ENCODE assay signal across 8 cellular contexts in genomic region chr5:135191084-135191826, GRCh38.
DNase-seq lines count a peak whose midpoint lies in the region; ATAC-seq and TF ChIP-seq lines count a peak whose summit lies in the region.

No MANE protein-coding gene starts in this region.

- peaks cover 0 to 21% of the 10 kb centered on the region in 2 donors for H3K27me3 ChIP-seq in breast epithelium

- peak; percentile 95 for TF ChIP-seq CTCF in GM12872 (IDR thresholded peaks at IDR 0.05; ENCODE audit: insufficient read depth, low read depth, low read length)
- peak; percentile 96 for TF ChIP-seq CTCF in VCaP (conservative IDR thresholded peaks at IDR 0.05)
- peak; percentile 42 to 83 (median 78) for TF ChIP-seq CTCF in breast epithelium (IDR thresholded peaks at IDR 0.05)

- H3K27ac ChIP-seq in VCaP (peak overlapping the region; percentile 80), breast epithelium (no peak overlapping the region)

- ATAC-seq in HG02642 (IDR thresholded peaks at IDR 0.05; ENCODE audit: poor library complexity, unreplicated experiment) (peak; percentile 94), HG02571 (IDR thresholded peaks at IDR 0.05; ENCODE audit: unreplicated experiment) (no peak)

- peak overlapping the region; percentile 38 to 64 (median 48) for H3K4me3 ChIP-seq in breast epithelium

- H3K36me3 ChIP-seq in breast epithelium, result no peaks in the 10 kb centered on the region

- TF ChIP-seq POLR2A in breast epithelium (IDR thresholded peaks at IDR 0.05), result no peak

- H3K4me1 ChIP-seq in breast epithelium, result peaks cover 0 to 3% of the 10 kb centered on the region in 2 donors

- no peaks in the 10 kb centered on the region for H3K9me3 ChIP-seq in breast epithelium

- DNase-seq in NCI-H1930 (lab: John Stamatoyannopoulos, UW) (peak; percentile 13 to 43), breast epithelium (ENCODE audit: low spot score in 2 of 2) (peak; percentile 50 to 72), inferior parietal cortex (ENCODE audit: extremely low spot score) (peak; percentile 60)
- peak; percentile 18 to 66 for DNase-seq in stimulated activated CD4-positive, alpha-beta T cell treated with anti-CD3 and anti-CD28 coated beads, Interleukin-15, amount 100 ng/mL, for 1 hour (ENCODE audit: low read depth in 1 of 2, low spot score in 1 of 2)

- intact Hi-C loops in breast epithelium (cut with DNase I; ENCODE audit: low total_unique reads), result no loop called here
